12 cellular contexts compared by ENCODE assay signal in the genomic region with DNA sequence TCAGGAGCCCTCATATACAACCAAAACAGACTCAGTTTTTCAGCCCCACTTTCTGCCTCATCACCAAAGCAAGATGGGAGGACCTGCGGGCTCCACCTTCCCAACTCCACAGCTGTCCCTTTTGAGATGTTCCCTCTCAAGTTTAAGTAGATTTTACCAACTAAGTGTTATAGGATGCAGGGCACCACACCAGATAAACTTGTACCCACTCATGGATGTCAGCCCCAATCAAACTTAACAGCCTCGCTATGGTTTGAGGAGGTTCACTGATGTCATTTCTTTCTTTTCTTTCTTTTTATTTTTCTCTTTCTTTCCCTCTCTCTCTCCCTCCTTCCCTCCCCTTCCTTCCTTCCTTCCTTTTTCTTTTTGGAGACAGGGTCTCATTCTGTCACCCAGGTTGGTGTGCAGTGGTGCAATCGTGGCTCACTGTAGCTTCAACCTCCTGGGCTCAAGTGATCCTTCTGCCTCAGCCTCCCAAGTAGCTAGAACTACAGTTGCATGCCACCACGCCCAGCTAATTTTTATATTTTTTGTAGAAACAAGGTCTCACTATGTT. TPM values are rescaled to one million over a fixed set of nuclear protein-coding genes. Genes with fewer than 3 reads are reported as not detected.
DNase-seq lines count a peak whose midpoint lies in the region; ATAC-seq, FAIRE-seq and TF ChIP-seq lines count a peak whose summit lies in the region.
"Had no signal": no experiment of that assay in that cellular context is flagged by ENCODE, and none has a peak within 500 bp of the region (broad histone marks: within the 10 kb centered on the region; RNA-seq: fewer than 3 reads in every experiment).

No MANE protein-coding gene starts in this region.

- H3K79me2 ChIP-seq in K562 (ENCODE audit: control insufficient read depth, insufficient read depth, low read length), result peaks cover 93% of the 10 kb centered on the region

- H3K36me3 ChIP-seq in K562 (ENCODE audit: control insufficient read depth, insufficient read depth, low read length), result peaks cover 2% of the 10 kb centered on the region; the same call in 2 of the 3 replicates

- in situ Hi-C loops in K562 (cut with MboI), result no loop called here

- FAIRE-seq in K562 (lab: Jason Lieb, UNC) (no peak), D721Med (lab: Jason Lieb, UNC) (no peak)

- H3K27ac ChIP-seq in K562 (ENCODE audit: extremely low read depth, low read depth, low read length), result peak overlapping the region; percentile 72; the same call in 1 of the 3 replicates

- no peak overlapping the region for H2AFZ ChIP-seq in K562 (ENCODE audit: low read depth, low read length)

- no peak overlapping the region for H3K9ac ChIP-seq in K562 (ENCODE audit: insufficient read depth in 1 of 2, low read depth in 2 of 2, low read length in 2 of 2)

- no peak for TF ChIP-seq RAD21 in K562 (CRISPR knock-in tag; conservative IDR thresholded peaks at IDR 0.05 in 1 of 2, IDR thresholded peaks at IDR 0.05 in 1 of 2)

- 64% methylated on average over 4 of the region's 4 CpGs for WGBS in K562 (ENCODE audit: insufficient coverage, low coverage, missing lambda C conversion rate)

- peak overlapping the region; percentile 95 for H3K27ac Mint-ChIP-seq in activated CD8-positive, alpha-beta memory T cell treated with anti-CD3 and anti-CD28 coated beads, Interleukin-2, amount 10 ng/mL, durations not matched to agents 7 days and 5 days
- H3K27ac Mint-ChIP-seq in IgD-negative memory B cell, result peak overlapping the region; percentile 88 to 97 (median 94)
- peak overlapping the region; percentile 94 for H3K27ac Mint-ChIP-seq in stimulated activated effector memory CD8-positive, alpha-beta T cell treated with anti-CD3 and anti-CD28 coated beads, Interleukin-12 subunit alpha, Interleukin-12 subunit beta, amount 100 ng/mL, for 72 hours

- H3K9me1 ChIP-seq in K562 (ENCODE audit: control insufficient read depth, insufficient read depth, low read length), result no peaks in the 10 kb centered on the region

- no TSS peak for BruUV-seq in K562 (replicated peaks; lab: Mats Ljungman, UMichigan)

- TF ChIP-seq EP300 in K562 (IDR thresholded peaks at IDR 0.05; ENCODE audit: low read length), result no peak

- H3K9me3 ChIP-seq in K562 (replicated peaks; ENCODE audit: control insufficient read depth, insufficient read depth, low read depth, low read length), result no peaks in the 10 kb centered on the region

- H3K4me3 Mint-ChIP-seq in activated CD8-positive, alpha-beta memory T cell treated with anti-CD3 and anti-CD28 coated beads, Interleukin-2, amount 10 ng/mL, durations not matched to agents 7 days and 5 days, result peak overlapping the region; percentile 43
- peak overlapping the region; percentile 58 to 89 (median 68) for H3K4me3 Mint-ChIP-seq in IgD-negative memory B cell
- H3K4me3 Mint-ChIP-seq in stimulated activated effector memory CD8-positive, alpha-beta T cell treated with anti-CD3 and anti-CD28 coated beads, Interleukin-12 subunit alpha, Interleukin-12 subunit beta, amount 100 ng/mL, for 72 hours, result peak overlapping the region; percentile 50

- CTCF ChIA-PET in activated CD8-positive, alpha-beta memory T cell treated with anti-CD3 and anti-CD28 coated beads, Interleukin-2, amount 10 ng/mL, durations not matched to agents 7 days and 5 days (lab: Charles Lee), result interaction anchor here (0.7 to 2.3 kb wide), 15 partner anchors 10 to 502 kb away, joined by 3 to 28 read pairs (median 6); a partner anchor contains a TSS
- CTCF ChIA-PET in K562 (lab: Yijun Ruan, JAX; ENCODE audit: low intra/inter-chr PET ratio), result no interaction called here

- no peak overlapping the region for H3K4me3 ChIP-seq in K562

- peaks cover 52% of the 10 kb centered on the region for H3K36me3 Mint-ChIP-seq in activated CD8-positive, alpha-beta memory T cell treated with anti-CD3 and anti-CD28 coated beads, Interleukin-2, amount 10 ng/mL, durations not matched to agents 7 days and 5 days
- H3K36me3 Mint-ChIP-seq in IgD-negative memory B cell, result peaks cover 4% of the 10 kb centered on the region
- H3K36me3 Mint-ChIP-seq in stimulated activated effector memory CD8-positive, alpha-beta T cell treated with anti-CD3 and anti-CD28 coated beads, Interleukin-12 subunit alpha, Interleukin-12 subunit beta, amount 100 ng/mL, for 72 hours, result peaks cover 70% of the 10 kb centered on the region

- intact Hi-C loops in K562 (cut with micrococcal nuclease), result no loop called here

- no peak for ATAC-seq in activated CD8-positive, alpha-beta memory T cell treated with anti-CD3 and anti-CD28 coated beads, Interleukin-2, amount 10 ng/mL, durations not matched to agents 7 days and 5 days
- ATAC-seq in K562 (peak; percentile 6; the same call in 1 of the 3 replicates), HG03095 (IDR thresholded peaks at IDR 0.05; ENCODE audit: unreplicated experiment) (no peak)
- ATAC-seq in stimulated activated effector memory CD8-positive, alpha-beta T cell treated with anti-CD3 and anti-CD28 coated beads, Interleukin-12 subunit alpha, Interleukin-12 subunit beta, amount 100 ng/mL, for 72 hours, result no peak

- TF ChIP-seq POLR2A in K562 (conservative IDR thresholded peaks at IDR 0.05), result no peak

- peaks cover 16 to 26% of the 10 kb centered on the region in 2 experiments; a peak in 4 of 5 replicates for H3K4me1 ChIP-seq in K562 (replicated peaks in 1 of 2; ENCODE audit: control insufficient read depth in 2 of 2, insufficient read depth in 2 of 2, low read length in 2 of 2)

- peaks cover 16% of the 10 kb centered on the region for H4K20me1 ChIP-seq in K562 (replicated peaks; ENCODE audit: control insufficient read depth, insufficient read depth, low read length)

- H3K4me1 Mint-ChIP-seq in activated CD8-positive, alpha-beta memory T cell treated with anti-CD3 and anti-CD28 coated beads, Interleukin-2, amount 10 ng/mL, durations not matched to agents 7 days and 5 days, result peaks cover 84% of the 10 kb centered on the region
- peaks cover 64 to 77% (median 72%) of the 10 kb centered on the region in 3 donors for H3K4me1 Mint-ChIP-seq in IgD-negative memory B cell
- peaks cover 85% of the 10 kb centered on the region for H3K4me1 Mint-ChIP-seq in stimulated activated effector memory CD8-positive, alpha-beta T cell treated with anti-CD3 and anti-CD28 coated beads, Interleukin-12 subunit alpha, Interleukin-12 subunit beta, amount 100 ng/mL, for 72 hours

- no peaks in the 10 kb centered on the region for H3K27me3 Mint-ChIP-seq in activated CD8-positive, alpha-beta memory T cell treated with anti-CD3 and anti-CD28 coated beads, Interleukin-2, amount 10 ng/mL, durations not matched to agents 7 days and 5 days
- H3K27me3 Mint-ChIP-seq in IgD-negative memory B cell, result no peaks in the 10 kb centered on the region

- TF ChIP-seq CTCF in K562 (IDR thresholded peaks at IDR 0.05 in 2 of 3, conservative IDR thresholded peaks at IDR 0.05 in 1 of 3; ENCODE audit: insufficient read depth in 2 of 3, low read depth in 1 of 3, low read length in 3 of 3) (no peak), D721Med (IDR thresholded peaks at IDR 0.05; ENCODE audit: insufficient read depth, missing control alignments) (no peak)

- peaks cover 1% of the 10 kb centered on the region for H3K9me3 Mint-ChIP-seq in activated CD8-positive, alpha-beta memory T cell treated with anti-CD3 and anti-CD28 coated beads, Interleukin-2, amount 10 ng/mL, durations not matched to agents 7 days and 5 days (ENCODE audit: low read depth)
- H3K9me3 Mint-ChIP-seq in IgD-negative memory B cell, result peaks cover under 1 to 2% (median under 1%) of the 10 kb centered on the region in 3 donors
- no peaks in the 10 kb centered on the region for H3K9me3 Mint-ChIP-seq in stimulated activated effector memory CD8-positive, alpha-beta T cell treated with anti-CD3 and anti-CD28 coated beads, Interleukin-12 subunit alpha, Interleukin-12 subunit beta, amount 100 ng/mL, for 72 hours

- no peak overlapping the region for H3K4me2 ChIP-seq in K562 (ENCODE audit: insufficient read depth, low read length)

- no peak for DNase-seq in activated CD8-positive, alpha-beta memory T cell treated with anti-CD3 and anti-CD28 coated beads, Interleukin-2, amount 10 ng/mL, durations not matched to agents 7 days and 5 days
- DNase-seq in activated CD8-positive, alpha-beta memory T cell treated with anti-CD3 and anti-CD28 coated beads, Interleukin-2, amount 50 U/mL, for 48 hours, result no peak
- DNase-seq in K562 (ENCODE audit: extremely low read depth in 1 of 4, low spot score in 3 of 4) (no peak), D721Med (ENCODE audit: insufficient read length, low spot score) (no peak)
- DNase-seq in stimulated activated effector memory CD8-positive, alpha-beta T cell treated with anti-CD3 and anti-CD28 coated beads, Interleukin-12 subunit alpha, Interleukin-12 subunit beta, amount 100 ng/mL, for 72 hours (ENCODE audit: low spot score in 2 of 2), result no peak
- no peak for DNase-seq in activated CD4-positive, CD25-positive, alpha-beta regulatory T cell (lab: John Stamatoyannopoulos, UW)
- DNase-seq: amniotic stem cell, DND-41, NCI-H2029, T1000 had no signal

- H3K27me3 ChIP-seq in K562 (ENCODE audit: control insufficient read depth in 2 of 2, insufficient read depth in 2 of 2, low read length in 2 of 2), result no peaks in the 10 kb centered on the region

- POLR2A ChIA-PET in K562 (lab: Yijun Ruan, JAX), result interaction anchor here (0.7 to 1.7 kb wide), 5 partner anchors 11 to 53 kb away, joined by 3 to 7 read pairs (median 3); no protein-coding TSS in a partner anchor

RNA-seq across cellular contexts. Expression of a gene that starts 13.4 kb away (rescaled TPM):
- total RNA-seq in activated CD8-positive, alpha-beta memory T cell treated with anti-CD3 and anti-CD28 coated beads, Interleukin-2, amount 10 ng/mL, durations not matched to agents 7 days and 5 days, result 10 to 100 TPM; 54.0 to 56.9 TPM
- polyA plus RNA-seq in IgD-negative memory B cell (29.5 TPM), K562 (2011; rRNA removed) (63.1 and 113 TPM in 2 replicates), K562 (2014; fragmentation: Illumina TruSeq; extraction: Trizol) (49.0 and 53.2 TPM in 2 replicates), K562 (2014; fragmentation: Nextera tagmentation; extraction: Ambion mirVana) (10 to 100 TPM; 24.6 to 33.0 TPM), K562 (2014; rRNA removed) (40.9 and 45.0 TPM in 2 replicates)
- 43.8 and 80.5 TPM in 2 replicates for total RNA-seq in K562 (2011; cell fraction: chromatin; rRNA removed; ENCODE audit: low replicate concordance)
- 32.9 and 38.5 TPM in 2 replicates for total RNA-seq in K562 (2011; cell fraction: nucleolus; rRNA removed)
- total RNA-seq in K562 (2011; cell fraction: nucleoplasm; rRNA removed), result 55.1 and 71.8 TPM in 2 replicates
- total RNA-seq in K562 (2014; rRNA removed) (18.1 and 20.6 TPM in 2 replicates), K562 (2014; rRNA removed; fragmentation: Illumina TruSeq; extraction: Trizol) (38.9 and 44.3 TPM in 2 replicates), K562 (2015; rRNA removed; fragmentation: Illumina TruSeq; extraction: Trizol) (32.6 and 37.4 TPM in 2 replicates), K562 (2021) (22.6 and 23.1 TPM in 2 replicates)
- polyA plus RNA-seq in K562 (2011; cell fraction: cytosol; rRNA removed), result 26.9 and 29.8 TPM in 2 replicates
- 35.4 and 45.0 TPM in 2 replicates for polyA plus RNA-seq in K562 (2011; cell fraction: nucleus; rRNA removed)
- polyA plus RNA-seq in K562 (2012), result 27.1 and 33.9 TPM in 2 replicates
- polyA minus RNA-seq in K562 (2011; rRNA and poly(A)+ RNA removed), result 43.3 and 57.6 TPM in 2 replicates
- 11.0 and 23.7 TPM in 2 replicates for polyA minus RNA-seq in K562 (2011; cell fraction: cytosol; rRNA and poly(A)+ RNA removed)
- 27.6 and 28.0 TPM in 2 replicates for polyA minus RNA-seq in K562 (2011; cell fraction: nucleus; rRNA and poly(A)+ RNA removed)
